In genomic region chr1:119740261-119740660, GRCh38 we compare ENCODE assay signal across 16 cellular contexts. TPM values are rescaled to one million over a fixed set of nuclear protein-coding genes. Genes with fewer than 3 reads are reported as not detected.
A peak's percentile ranks its signal among the peaks of the same experiment; 100 is the strongest.
DNase-seq lines count a peak whose midpoint lies in the region; ATAC-seq, FAIRE-seq and TF ChIP-seq lines count a peak whose summit lies in the region.
"Had no signal": no experiment of that assay in that cellular context is flagged by ENCODE, and none has a peak within 500 bp of the region (broad histone marks: within the 10 kb centered on the region; RNA-seq: fewer than 3 reads in every experiment).

No MANE protein-coding gene starts in this region.

- FAIRE-seq in kidney (lab: Jason Lieb, UNC) = no peak
- FAIRE-seq: A549 had no signal

- no peaks in the 10 kb centered on the region for H3K9me3 Mint-ChIP-seq in progenitor cell of endocrine pancreas (ENCODE audit: low read depth)
- H3K9me3 Mint-ChIP-seq: CD8-positive, alpha-beta T cell; H9 had no signal

- H3K36me3 ChIP-seq in kidney (ENCODE audit: control insufficient read depth in 1 of 2, insufficient read depth in 2 of 2, low read length in 2 of 2) = no peaks in the 10 kb centered on the region

- intact Hi-C loops in kidney (cut with DNase I) = no loop called here

- H3K9me3 ChIP-seq in kidney (ENCODE audit: control insufficient read depth in 1 of 2, low read length in 2 of 2) = no peaks in the 10 kb centered on the region
- H3K9me3 ChIP-seq: A549, BE2C had no signal

- peaks cover 34 to 41% of the 10 kb centered on the region in 2 donors for H3K4me1 ChIP-seq in kidney (ENCODE audit: control insufficient read depth in 1 of 2, insufficient read depth in 1 of 2, low read depth in 1 of 2, low read length in 2 of 2)
- H3K4me1 ChIP-seq: A549, BE2C had no signal

- no peaks in the 10 kb centered on the region for H3K27me3 Mint-ChIP-seq in progenitor cell of endocrine pancreas

- no peak overlapping the region for H3K4me3 ChIP-seq in coronary artery
- no peak overlapping the region for H3K4me3 ChIP-seq in kidney (ENCODE audit: low read length in 2 of 2)
- no peak overlapping the region for H3K4me3 ChIP-seq in foreskin fibroblast (ENCODE audit: low read depth in 1 of 2, low read length in 2 of 2)
- H3K4me3 ChIP-seq: A549, GM23248 had no signal

- peak; percentile 61 for DNase-seq in coronary artery (ENCODE audit: low spot score)
- peak; percentile 37 for DNase-seq in kidney
- DNase-seq in progenitor cell of endocrine pancreas (ENCODE audit: low spot score, unreplicated experiment) = no peak
- DNase-seq in glomerular visceral epithelial cell (ENCODE audit: extremely low spot score) = no peak
- DNase-seq in foreskin fibroblast = no peak
- DNase-seq: BE2C; CD8-positive, alpha-beta T cell; COR-L47; GF-D8; GM23248; H9; IMR-90 had no signal

- no peak overlapping the region for H3K4me3 Mint-ChIP-seq in progenitor cell of endocrine pancreas (ENCODE audit: low read depth)
- H3K4me3 Mint-ChIP-seq: CD8-positive, alpha-beta T cell; H9 had no signal

- H3K27ac ChIP-seq in coronary artery (no peak overlapping the region), kidney (ENCODE audit: low read depth in 2 of 2, low read length in 2 of 2) (peak overlapping the region in 1 of 2 donors; percentile 10)
- H3K27ac ChIP-seq: A549, C4-2B, GM23248 had no signal

- H3K4me1 Mint-ChIP-seq in progenitor cell of endocrine pancreas (ENCODE audit: low read depth) = peaks cover 26% of the 10 kb centered on the region

- no peak for ATAC-seq in GM21576 (IDR thresholded peaks at IDR 0.05; ENCODE audit: unreplicated experiment)
- ATAC-seq: A549; CD8-positive, alpha-beta T cell had no signal

- H3K9ac ChIP-seq in kidney (ENCODE audit: low read length in 2 of 2) = no peak overlapping the region
- H3K9ac ChIP-seq: GM23248 had no signal

- TF ChIP-seq CTCF in coronary artery (IDR thresholded peaks at IDR 0.05) (no peak), kidney (IDR thresholded peaks at IDR 0.05; ENCODE audit: borderline replicate concordance, extremely low read depth, insufficient read depth) (no peak), progenitor cell of endocrine pancreas (IDR thresholded peaks at IDR 0.05; ENCODE audit: unreplicated experiment) (no peak), foreskin fibroblast (IDR thresholded peaks at IDR 0.05; ENCODE audit: low read depth, low read length) (no peak)

- H3K36me3 Mint-ChIP-seq in progenitor cell of endocrine pancreas (ENCODE audit: insufficient read depth) = peaks cover 36% of the 10 kb centered on the region

- H3K27ac Mint-ChIP-seq in progenitor cell of endocrine pancreas = peak overlapping the region; percentile 41
- H3K27ac Mint-ChIP-seq: CD8-positive, alpha-beta T cell had no signal

RNA-seq across cellular contexts. Expression of gene HMGCS2, which starts 28.4 kb away (rescaled TPM):
- total RNA-seq in kidney (3.9 TPM), progenitor cell of endocrine pancreas (105 and 112 TPM in 2 replicates)
- 163 TPM for polyA plus RNA-seq in kidney (ENCODE audit: insufficient read depth, low read depth, low replicate concordance)
- total RNA-seq: CD8-positive, alpha-beta T cell; GM23248; H9; IMR-90 had no signal
- polyA plus RNA-seq: A549, AG04450, GM23248, IMR-90 had no signal

RNA-seq across cellular contexts. Expression of gene PHGDH, which starts 28.5 kb away (rescaled TPM):
- total RNA-seq in kidney = 71.9 TPM
- 126 TPM for polyA plus RNA-seq in kidney (ENCODE audit: insufficient read depth, low read depth, low replicate concordance)
- 428 and 452 TPM in 2 replicates for total RNA-seq in progenitor cell of endocrine pancreas

Comparison
In these comparisons a context has a peak if more than half of its experiments do, and no peak if none do; other contexts are left out.
1. DNase-seq: peak in coronary artery (single experiment) and kidney (single experiment); none in progenitor cell of endocrine pancreas (single experiment), glomerular visceral epithelial cell (single experiment) and foreskin fibroblast (0 of 2).
2. RNA of gene HMGCS2, which starts 28.4 kb away (total RNA-seq): 105 to 112 TPM in progenitor cell of endocrine pancreas; 3.9 TPM in kidney (single experiment); every median in the first group is over 10 times any median in the second.